Comparison of ENCODE assay signal across 8 cellular contexts in the genomic region with DNA sequence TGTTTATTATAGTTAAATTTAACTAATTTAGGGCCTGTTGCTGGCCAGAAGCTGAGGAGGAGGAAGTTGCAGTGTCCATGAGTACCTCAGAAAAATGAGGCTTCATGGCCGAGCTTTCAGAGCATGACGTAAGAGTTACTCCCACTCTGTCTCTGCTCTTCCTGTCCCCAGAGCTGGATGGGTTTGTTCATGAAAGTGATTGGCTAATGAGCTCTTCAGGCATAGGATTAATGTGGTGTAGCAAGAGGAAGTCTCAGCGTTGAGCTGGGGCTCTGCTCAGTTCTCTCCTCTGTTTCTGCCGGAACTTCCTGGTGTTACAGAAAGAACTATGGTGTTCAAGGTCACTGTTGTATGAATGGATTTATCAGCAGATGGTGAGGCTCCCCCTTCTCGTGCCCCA.
A peak's percentile ranks its signal among the peaks of the same experiment; 100 is the strongest.
DNase-seq lines count a peak whose midpoint lies in the region; ATAC-seq and TF ChIP-seq lines count a peak whose summit lies in the region.

No MANE protein-coding gene starts in this region.

- 19 to 37% methylated on average over 5 of the region's 5 CpGs for WGBS in lung, 2 donors

- H3K27ac ChIP-seq in Karpas-422 (ENCODE audit: low read length) (peak overlapping the region; percentile 76), lung (ENCODE audit: low read depth in 1 of 2, low read length in 1 of 2) (peak overlapping the region in 1 of 2 donors; percentile 42)

- H3K4me1 ChIP-seq in Karpas-422 (ENCODE audit: low read length) (peaks cover 25% of the 10 kb centered on the region), lung (ENCODE audit: control insufficient read depth in 2 of 2, insufficient read depth in 2 of 2, low read length in 2 of 2) (peaks cover 6 to 8% of the 10 kb centered on the region in 2 donors)

- no peak for TF ChIP-seq CTCF in GM13976 (IDR thresholded peaks at IDR 0.05; ENCODE audit: borderline replicate concordance, control extremely low read depth, extremely low read depth, insufficient read depth, missing control alignments)
- TF ChIP-seq CTCF in lung (IDR thresholded peaks at IDR 0.05; ENCODE audit: control extremely low read depth, extremely low read depth) = no peak

- ATAC-seq in lung (ENCODE audit: insufficient read depth, low FRiP score) = peak; percentile 49
- ATAC-seq in HG02678 (IDR thresholded peaks at IDR 0.05; ENCODE audit: unreplicated experiment) = no peak
- ATAC-seq in HG02759 (IDR thresholded peaks at IDR 0.05; ENCODE audit: unreplicated experiment) = no peak

- H3K79me2 ChIP-seq in Karpas-422 (ENCODE audit: low read length) = no peaks in the 10 kb centered on the region

- H3K9me3 ChIP-seq in Karpas-422 (ENCODE audit: low read length) = no peaks in the 10 kb centered on the region
- no peaks in the 10 kb centered on the region for H3K9me3 ChIP-seq in lung (ENCODE audit: control insufficient read depth in 2 of 2, insufficient read depth in 1 of 2, low read length in 1 of 2)

- H3K27me3 Mint-ChIP-seq in activated naive CD8-positive, alpha-beta T cell treated with anti-CD3 and anti-CD28 coated beads for 36 hours = no peaks in the 10 kb centered on the region

- peaks cover 18% of the 10 kb centered on the region for H3K36me3 Mint-ChIP-seq in activated naive CD8-positive, alpha-beta T cell treated with anti-CD3 and anti-CD28 coated beads for 36 hours

- peaks cover 10% of the 10 kb centered on the region for H3K9me3 Mint-ChIP-seq in activated naive CD8-positive, alpha-beta T cell treated with anti-CD3 and anti-CD28 coated beads for 36 hours

- H3K27ac Mint-ChIP-seq in activated naive CD8-positive, alpha-beta T cell treated with anti-CD3 and anti-CD28 coated beads for 36 hours = peak overlapping the region; percentile 85

- DNase-seq in GM13976 (ENCODE audit: low spot score) = peak; percentile 59
- DNase-seq in Karpas-422 = peak; percentile 87
- DNase-seq in activated naive CD8-positive, alpha-beta T cell treated with anti-CD3 and anti-CD28 coated beads for 36 hours = peak; percentile 31
- no peak for DNase-seq in lung (ENCODE audit: low spot score)
- no peak for DNase-seq in mesenteric fat pad (ENCODE audit: low spot score)
- no peak for DNase-seq in effector CD8-positive, alpha-beta T cell (lab: John Stamatoyannopoulos, UW)

- no peaks in the 10 kb centered on the region for H4K20me1 ChIP-seq in Karpas-422 (ENCODE audit: insufficient read depth, low read depth, low read length)

- in situ Hi-C loops in GM13976 (cut with MboI; ENCODE audit: low sequenced_read_pairs, unreplicated experiment) = no loop called here

- H2AFZ ChIP-seq in Karpas-422 (ENCODE audit: low read length) = peak overlapping the region; percentile 72

- H3K4me3 ChIP-seq in Karpas-422 (ENCODE audit: low read length) (peak overlapping the region; percentile 40), lung (no peak overlapping the region)

- peak overlapping the region; percentile 63 for H3K4me3 Mint-ChIP-seq in activated naive CD8-positive, alpha-beta T cell treated with anti-CD3 and anti-CD28 coated beads for 36 hours

- H3K4me1 Mint-ChIP-seq in activated naive CD8-positive, alpha-beta T cell treated with anti-CD3 and anti-CD28 coated beads for 36 hours = peaks cover 50% of the 10 kb centered on the region

- H3K4me2 ChIP-seq in Karpas-422 (ENCODE audit: low read depth, low read length, poor library complexity, severe bottlenecking) = peak overlapping the region; percentile 48

- no peaks in the 10 kb centered on the region for H3K36me3 ChIP-seq in Karpas-422 (ENCODE audit: insufficient read depth, low read length)
- H3K36me3 ChIP-seq in lung (ENCODE audit: control insufficient read depth in 2 of 2, insufficient read depth in 2 of 2, low read length in 2 of 2) = no peaks in the 10 kb centered on the region

- no peaks in the 10 kb centered on the region for H3K9me2 ChIP-seq in Karpas-422 (replicated peaks; ENCODE audit: insufficient read depth, low read length)

- H3K27me3 ChIP-seq in Karpas-422 (ENCODE audit: low read length) (no peaks in the 10 kb centered on the region), lung (ENCODE audit: control insufficient read depth, insufficient read depth) (no peaks in the 10 kb centered on the region)

- peak overlapping the region; percentile 46 for H3K9ac ChIP-seq in Karpas-422 (ENCODE audit: low read length)

Comparison
In these comparisons a context has a peak if more than half of its experiments do, and no peak if none do; other contexts are left out.
1. DNase-seq: peak in GM13976 (single experiment), Karpas-422 (single experiment) and activated naive CD8-positive, alpha-beta T cell treated with anti-CD3 and anti-CD28 coated beads for 36 hours (single experiment); none in lung (single experiment), mesenteric fat pad (single experiment) and effector CD8-positive, alpha-beta T cell (single experiment).